ENCODE assay signal across 8 cellular contexts in genomic region chr3:120742198-120743080, GRCh38. TPM values are rescaled to one million over a fixed set of nuclear protein-coding genes. Genes with fewer than 3 reads are reported as not detected.
DNase-seq lines count a peak whose midpoint lies in the region; ATAC-seq and TF ChIP-seq lines count a peak whose summit lies in the region.

TSS of gene GTF2E1 (plus strand) at chr3:120742744. CDS start at chr3:120750553, 7,809 bp downstream.
TSS of gene RABL3 (minus strand) at chr3:120742516. CDS start at chr3:120742507, 9 bp downstream.

- H3K9me2 ChIP-seq in hepatocyte (replicated peaks; ENCODE audit: insufficient read depth) = no peaks in the 10 kb centered on the region

- H3K36me3 ChIP-seq in hepatocyte (replicated peaks; ENCODE audit: insufficient read depth, low read depth) = no peaks in the 10 kb centered on the region

- peaks cover 52% of the 10 kb centered on the region for H3K79me2 ChIP-seq in hepatocyte

- peak within 1 kb of the TSS; percentile 97 for H3K27ac ChIP-seq in hepatocyte

- DNase-seq in NCI-H2081 (lab: John Stamatoyannopoulos, UW) (peak; percentile 97 to 100), T1000 (lab: John Stamatoyannopoulos, UW) (peak; percentile 95), astrocyte of the hippocampus (ENCODE audit: low read depth, low spot score) (peak; percentile 100), hepatocyte (ENCODE audit: low spot score) (peak; percentile 98), renal cortical epithelial cell (ENCODE audit: low read depth) (peak; percentile 99), cortex of kidney (lab: John Stamatoyannopoulos, UW) (no peak)

- peak within 1 kb of the TSS; percentile 88 for H3K4me2 ChIP-seq in hepatocyte

- peaks cover 8% of the 10 kb centered on the region for H3K4me1 ChIP-seq in hepatocyte (ENCODE audit: insufficient read depth)

- ATAC-seq in GM18508 (IDR thresholded peaks at IDR 0.05; ENCODE audit: insufficient read depth, unreplicated experiment) = peak; percentile 99
- peak; percentile 98 for ATAC-seq in HG03025 (IDR thresholded peaks at IDR 0.05; ENCODE audit: low FRiP score, unreplicated experiment)

- H3K27me3 ChIP-seq in hepatocyte = no peaks in the 10 kb centered on the region

- no peaks in the 10 kb centered on the region for H3K9me3 ChIP-seq in hepatocyte (ENCODE audit: low read depth)

- no peaks in the 10 kb centered on the region for H4K20me1 ChIP-seq in hepatocyte (ENCODE audit: insufficient read depth, poor library complexity, severe bottlenecking)

- peak within 1 kb of the TSS; percentile 79 for H2AFZ ChIP-seq in hepatocyte

- WGBS in hepatocyte (ENCODE audit: low lambda C conversion rate, missing lambda C conversion rate) = under 1% methylated on average over 52 of the region's 52 CpGs

- peak within 1 kb of the TSS; percentile 53 for H3K4me3 ChIP-seq in hepatocyte

- no peak for TF ChIP-seq CTCF in hepatocyte (IDR thresholded peaks at IDR 0.05; ENCODE audit: poor library complexity)

RNA-seq across cellular contexts. Expression of gene GTF2E1, which starts in this region (rescaled TPM):
- 9.2 and 11.6 TPM in 2 replicates for total RNA-seq in hepatocyte
- polyA plus RNA-seq in hepatocyte = 5.3 and 7.5 TPM in 2 replicates
- total RNA-seq in renal cortical epithelial cell = 31.9 and 36.8 TPM in 2 replicates

RNA-seq across cellular contexts. Expression of gene RABL3, which starts in this region (rescaled TPM):
- 12.7 and 21.4 TPM in 2 replicates for total RNA-seq in hepatocyte
- polyA plus RNA-seq in hepatocyte = 16.8 and 23.7 TPM in 2 replicates
- total RNA-seq in renal cortical epithelial cell = 34.9 and 42.7 TPM in 2 replicates
